In genomic region chr15:90035835-90036220, GRCh38 we compare ENCODE assay signal across 9 cellular contexts. TPM values are rescaled to one million over a fixed set of nuclear protein-coding genes. Genes with fewer than 3 reads are reported as not detected.
A peak's percentile ranks its signal among the peaks of the same experiment; 100 is the strongest.
DNase-seq lines count a peak whose midpoint lies in the region; ATAC-seq and TF ChIP-seq lines count a peak whose summit lies in the region.
"Had no signal": no experiment of that assay in that cellular context is flagged by ENCODE, and none has a peak within 500 bp of the region (broad histone marks: within the 10 kb centered on the region; RNA-seq: fewer than 3 reads in every experiment).

No MANE protein-coding gene starts in this region.

- peak overlapping the region in 1 of 12 donors; percentile 5 for H3K4me3 ChIP-seq in heart left ventricle

- H3K27ac ChIP-seq in heart left ventricle: peak overlapping the region in 10 of 12 donors; percentile 33 to 97 (median 78)

- H3K9me3 ChIP-seq in heart left ventricle: no peaks in the 10 kb centered on the region

- intact Hi-C loops in heart left ventricle (cut with DNase I) (no loop called here), sciatic nerve (cut with DNase I) (no loop called here)
- intact Hi-C loops in activated T-helper 1 cell treated with anti-CD3 and anti-CD28 coated beads, Interleukin-12 subunit alpha, Interleukin-12 subunit beta, Interleukin-2, Interleukin-4 antibody, amounts not matched to agents 30 ng/mL and 10 ng/mL and 1 ng/mL, durations not matched to agents 14 hours and 24 hours and 36 hours (cut with micrococcal nuclease): loop anchor here (10.0 kb wide), 1 partner anchor 369 kb away; no protein-coding TSS in a partner anchor

- peaks cover 6 to 93% (median 55%) of the 10 kb centered on the region in 12 donors for H3K4me1 ChIP-seq in heart left ventricle

- peak overlapping the region; percentile 44; the same call in 1 of the 2 replicates for H3K4me3 Mint-ChIP-seq in HFFc6
- no peak overlapping the region for H3K4me3 Mint-ChIP-seq in activated T-helper 1 cell treated with anti-CD3 and anti-CD28 coated beads, Interleukin-12 subunit alpha, Interleukin-12 subunit beta, Interleukin-2, Interleukin-4 antibody, amounts not matched to agents 30 ng/mL and 10 ng/mL and 1 ng/mL, durations not matched to agents 14 hours and 24 hours and 36 hours

- peaks cover 84% of the 10 kb centered on the region for H3K4me1 Mint-ChIP-seq in HFFc6 (ENCODE audit: low read depth)
- peaks cover 89% of the 10 kb centered on the region for H3K4me1 Mint-ChIP-seq in activated T-helper 1 cell treated with anti-CD3 and anti-CD28 coated beads, Interleukin-12 subunit alpha, Interleukin-12 subunit beta, Interleukin-2, Interleukin-4 antibody, amounts not matched to agents 30 ng/mL and 10 ng/mL and 1 ng/mL, durations not matched to agents 14 hours and 24 hours and 36 hours (ENCODE audit: low read depth)

- no peaks in the 10 kb centered on the region for H3K9me3 Mint-ChIP-seq in HFFc6
- no peaks in the 10 kb centered on the region for H3K9me3 Mint-ChIP-seq in activated T-helper 1 cell treated with anti-CD3 and anti-CD28 coated beads, Interleukin-12 subunit alpha, Interleukin-12 subunit beta, Interleukin-2, Interleukin-4 antibody, amounts not matched to agents 30 ng/mL and 10 ng/mL and 1 ng/mL, durations not matched to agents 14 hours and 24 hours and 36 hours

- H3K27me3 Mint-ChIP-seq in HFFc6 (ENCODE audit: insufficient read depth): no peaks in the 10 kb centered on the region; the same call in 1 of the 2 replicates
- H3K27me3 Mint-ChIP-seq in activated T-helper 1 cell treated with anti-CD3 and anti-CD28 coated beads, Interleukin-12 subunit alpha, Interleukin-12 subunit beta, Interleukin-2, Interleukin-4 antibody, amounts not matched to agents 30 ng/mL and 10 ng/mL and 1 ng/mL, durations not matched to agents 14 hours and 24 hours and 36 hours (ENCODE audit: insufficient read depth): no peaks in the 10 kb centered on the region

- H3K36me3 ChIP-seq in heart left ventricle: no peaks in the 10 kb centered on the region

- H3K27me3 ChIP-seq in heart left ventricle: no peaks in the 10 kb centered on the region

- TF ChIP-seq POLR2A in heart left ventricle (IDR thresholded peaks at IDR 0.05): no peak

- H3K27ac Mint-ChIP-seq in HFFc6: peak overlapping the region; percentile 75
- no peak overlapping the region for H3K27ac Mint-ChIP-seq in activated T-helper 1 cell treated with anti-CD3 and anti-CD28 coated beads, Interleukin-12 subunit alpha, Interleukin-12 subunit beta, Interleukin-2, Interleukin-4 antibody, amounts not matched to agents 30 ng/mL and 10 ng/mL and 1 ng/mL, durations not matched to agents 14 hours and 24 hours and 36 hours

- peak in 2 of 4 donors; percentile 20 to 31 for ATAC-seq in heart left ventricle
- ATAC-seq in sciatic nerve: peak; percentile 39
- ATAC-seq in GM18502 (IDR thresholded peaks at IDR 0.05; ENCODE audit: poor library complexity, unreplicated experiment): no peak
- ATAC-seq in left lobe of liver: no peak

- WGBS in heart left ventricle, 4 donors: 82 to 86% (median 84%) methylated on average over 9 of the region's 9 CpGs

- DNase-seq in HFFc6 (no peak), SKM-1 (lab: John Stamatoyannopoulos, UW; ENCODE audit: unreplicated experiment) (peak; percentile 39), heart left ventricle (peak in 4 of 5 donors; percentile 47 to 71 (median 57)), sciatic nerve (ENCODE audit: low spot score) (peak; percentile 65), left lobe of liver (ENCODE audit: low spot score) (no peak)
- DNase-seq in activated T-helper 1 cell treated with anti-CD3 and anti-CD28 coated beads, Interleukin-12 subunit alpha, Interleukin-12 subunit beta, Interleukin-2, Interleukin-4 antibody, amounts not matched to agents 30 ng/mL and 10 ng/mL and 1 ng/mL, durations not matched to agents 14 hours and 24 hours and 36 hours (ENCODE audit: low spot score): no peak
- no peak for DNase-seq in stimulated activated CD4-positive, alpha-beta T cell treated with anti-CD3 and anti-CD28 coated beads, Interleukin-4, amount 100 ng/mL, for 24 hours
- DNase-seq: NCI-H1694 had no signal

- TF ChIP-seq CTCF in HFFc6 (IDR thresholded peaks at IDR 0.05) (no peak), heart left ventricle (IDR thresholded peaks at IDR 0.05) (no peak)

- H3K36me3 Mint-ChIP-seq in HFFc6 (ENCODE audit: low read depth): peaks cover 4% of the 10 kb centered on the region
- peaks cover 5% of the 10 kb centered on the region for H3K36me3 Mint-ChIP-seq in activated T-helper 1 cell treated with anti-CD3 and anti-CD28 coated beads, Interleukin-12 subunit alpha, Interleukin-12 subunit beta, Interleukin-2, Interleukin-4 antibody, amounts not matched to agents 30 ng/mL and 10 ng/mL and 1 ng/mL, durations not matched to agents 14 hours and 24 hours and 36 hours (ENCODE audit: low read depth)

RNA-seq across cellular contexts. Expression of gene ZNF710, which starts 34.7 kb away (rescaled TPM):
- 10 to 100 TPM; 17.6 to 23.3 (median 20.3) TPM for total RNA-seq in HFFc6 (2021; fragmentation: NEBNext Ultra II Directional; extraction: Animal tissue kit (Norgen Biotek cat#: 25700))
- total RNA-seq in heart left ventricle: 10 to 100 TPM in 1 of 9 donors, 1 to 10 TPM in 8; 2.9 to 22.4 (median 5.9) TPM
- polyA plus RNA-seq in heart left ventricle: 1 to 10 TPM; 3.4 to 6.1 TPM
- 20.2 TPM for total RNA-seq in sciatic nerve
- 22.6 and 23.1 TPM in 2 replicates for total RNA-seq in activated T-helper 1 cell treated with anti-CD3 and anti-CD28 coated beads, Interleukin-12 subunit alpha, Interleukin-12 subunit beta, Interleukin-2, Interleukin-4 antibody, amounts not matched to agents 30 ng/mL and 10 ng/mL and 1 ng/mL, durations not matched to agents 14 hours and 24 hours and 36 hours
- total RNA-seq in left lobe of liver: 6.7 TPM

Comparison
In these comparisons a context has a peak if more than half of its experiments do, and no peak if none do; other contexts are left out.
1. DNase-seq: peak in SKM-1 (single experiment), heart left ventricle (4 of 5) and sciatic nerve (single experiment); none in HFFc6 (single experiment), activated T-helper 1 cell treated with anti-CD3 and anti-CD28 coated beads, Interleukin-12 subunit alpha, Interleukin-12 subunit beta, Interleukin-2, Interleukin-4 antibody, amounts not matched to agents 30 ng/mL and 10 ng/mL and 1 ng/mL, durations not matched to agents 14 hours and 24 hours and 36 hours (single experiment), stimulated activated CD4-positive, alpha-beta T cell treated with anti-CD3 and anti-CD28 coated beads, Interleukin-4, amount 100 ng/mL, for 24 hours (single experiment) and left lobe of liver (single experiment).